In the genomic region with DNA sequence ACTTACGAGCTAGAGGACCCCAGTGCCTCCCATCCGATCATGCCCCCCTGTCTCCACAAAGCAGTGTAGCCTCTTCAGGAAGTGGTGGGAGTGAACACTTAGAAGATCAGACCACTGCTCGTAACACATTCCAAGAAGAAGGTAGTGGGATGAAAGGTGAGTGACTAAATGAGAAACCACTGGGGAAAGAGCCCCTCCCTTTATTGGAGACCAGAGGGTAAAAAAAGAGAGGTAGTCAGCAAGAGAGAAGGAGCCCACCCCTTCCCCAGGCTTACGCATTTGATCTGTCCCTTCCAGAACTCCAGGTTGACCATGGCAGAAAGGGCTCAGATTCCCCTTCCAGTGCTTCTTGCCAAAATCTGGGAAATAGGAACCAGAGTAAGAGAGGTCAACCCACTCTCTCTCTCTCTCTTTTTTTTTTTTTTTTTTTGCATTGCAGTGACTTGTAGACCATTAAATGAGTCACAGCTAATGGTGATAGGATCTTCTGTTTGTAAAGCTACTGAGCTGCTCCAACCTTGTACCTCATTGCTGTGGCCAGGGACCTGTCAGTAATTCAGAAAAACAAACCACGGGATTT, we compare ENCODE assay signal across 13 cellular contexts.
A peak's percentile ranks its signal among the peaks of the same experiment; 100 is the strongest.
DNase-seq lines count a peak whose midpoint lies in the region; ATAC-seq and TF ChIP-seq lines count a peak whose summit lies in the region.
"Had no signal": no experiment of that assay in that cellular context is flagged by ENCODE, and none has a peak within 500 bp of the region (broad histone marks: within the 10 kb centered on the region; RNA-seq: fewer than 3 reads in every experiment).

No MANE protein-coding gene starts in this region.

- H3K4me1 ChIP-seq in foreskin keratinocyte: peaks cover 10% of the 10 kb centered on the region
- peaks cover 11% of the 10 kb centered on the region for H3K4me1 ChIP-seq in CD4-positive, alpha-beta memory T cell (ENCODE audit: insufficient read depth, low read length)
- H3K4me1 ChIP-seq: Caco-2, right lobe of liver had no signal

- CTCF ChIA-PET in CD4-positive, alpha-beta memory T cell (lab: Charles Lee; ENCODE audit: partially characterized antibody): no interaction called here

- no peaks in the 10 kb centered on the region for H3K9me3 ChIP-seq in CD4-positive, alpha-beta memory T cell (ENCODE audit: control insufficient read depth in 1 of 2, low read length in 2 of 2)
- H3K9me3 ChIP-seq: Caco-2, right lobe of liver had no signal

- peaks cover 35% of the 10 kb centered on the region for H3K27me3 Mint-ChIP-seq in activated T-helper 1 cell treated with anti-CD3 and anti-CD28 coated beads, Interleukin-12 subunit alpha, Interleukin-12 subunit beta, Interleukin-2, Interleukin-4 antibody, amounts not matched to agents 30 ng/mL and 10 ng/mL and 1 ng/mL, durations not matched to agents 14 hours and 24 hours and 36 hours (ENCODE audit: insufficient read depth)
- H3K27me3 Mint-ChIP-seq in CD4-positive, alpha-beta memory T cell: no peaks in the 10 kb centered on the region
- H3K27me3 Mint-ChIP-seq: T-cell had no signal

- no peak for TF ChIP-seq CTCF in foreskin keratinocyte (conservative IDR thresholded peaks at IDR 0.05)

- in situ Hi-C loops in ACHN (cut with HindIII; ENCODE audit: low pct_ligation_motif_present, low pct_unique_long_range_greater_than_20kb, low sequenced_read_pairs): no loop called here

- POLR2A ChIA-PET in CD4-positive, alpha-beta memory T cell (lab: Charles Lee; ENCODE audit: partially characterized antibody): no interaction called here

- H3K4me1 Mint-ChIP-seq in activated T-helper 1 cell treated with anti-CD3 and anti-CD28 coated beads, Interleukin-12 subunit alpha, Interleukin-12 subunit beta, Interleukin-2, Interleukin-4 antibody, amounts not matched to agents 30 ng/mL and 10 ng/mL and 1 ng/mL, durations not matched to agents 14 hours and 24 hours and 36 hours (ENCODE audit: low read depth): peaks cover 46% of the 10 kb centered on the region
- peaks cover 4 to 26% (median 20%) of the 10 kb centered on the region in 4 donors for H3K4me1 Mint-ChIP-seq in CD4-positive, alpha-beta memory T cell

- peak overlapping the region; percentile 37 for H3K27ac Mint-ChIP-seq in activated T-helper 1 cell treated with anti-CD3 and anti-CD28 coated beads, Interleukin-12 subunit alpha, Interleukin-12 subunit beta, Interleukin-2, Interleukin-4 antibody, amounts not matched to agents 30 ng/mL and 10 ng/mL and 1 ng/mL, durations not matched to agents 14 hours and 24 hours and 36 hours
- no peak overlapping the region for H3K27ac Mint-ChIP-seq in CD4-positive, alpha-beta memory T cell
- H3K27ac Mint-ChIP-seq: T-cell had no signal

- H3K27ac ChIP-seq in foreskin keratinocyte: no peak overlapping the region
- no peak overlapping the region for H3K27ac ChIP-seq in CD4-positive, alpha-beta memory T cell (ENCODE audit: low read depth, low read length)
- H3K27ac ChIP-seq: right lobe of liver had no signal

- no peaks in the 10 kb centered on the region for H3K36me3 Mint-ChIP-seq in activated T-helper 1 cell treated with anti-CD3 and anti-CD28 coated beads, Interleukin-12 subunit alpha, Interleukin-12 subunit beta, Interleukin-2, Interleukin-4 antibody, amounts not matched to agents 30 ng/mL and 10 ng/mL and 1 ng/mL, durations not matched to agents 14 hours and 24 hours and 36 hours (ENCODE audit: low read depth)
- H3K36me3 Mint-ChIP-seq in CD4-positive, alpha-beta memory T cell: no peaks in the 10 kb centered on the region
- H3K36me3 Mint-ChIP-seq: T-cell had no signal

- intact Hi-C loops in activated T-helper 1 cell treated with anti-CD3 and anti-CD28 coated beads, Interleukin-12 subunit alpha, Interleukin-12 subunit beta, Interleukin-2, Interleukin-4 antibody, amounts not matched to agents 30 ng/mL and 10 ng/mL and 1 ng/mL, durations not matched to agents 14 hours and 24 hours and 36 hours (cut with micrococcal nuclease): loop anchor here (1.0 kb wide), 1 partner anchor 36 kb away; no protein-coding TSS in a partner anchor
- intact Hi-C loops in CD4-positive, alpha-beta memory T cell (cut with micrococcal nuclease): no loop called here

- H3K4me3 Mint-ChIP-seq in activated T-helper 1 cell treated with anti-CD3 and anti-CD28 coated beads, Interleukin-12 subunit alpha, Interleukin-12 subunit beta, Interleukin-2, Interleukin-4 antibody, amounts not matched to agents 30 ng/mL and 10 ng/mL and 1 ng/mL, durations not matched to agents 14 hours and 24 hours and 36 hours: no peak overlapping the region
- H3K4me3 Mint-ChIP-seq in CD4-positive, alpha-beta memory T cell: no peak overlapping the region

- peak; percentile 82 for ATAC-seq in foreskin keratinocyte
- no peak for ATAC-seq in HG03565 (IDR thresholded peaks at IDR 0.05; ENCODE audit: unreplicated experiment)
- ATAC-seq in GM21367 (IDR thresholded peaks at IDR 0.05; ENCODE audit: unreplicated experiment): no peak
- no peak for ATAC-seq in GM21619 (IDR thresholded peaks at IDR 0.05; ENCODE audit: unreplicated experiment)

- no peak overlapping the region for H3K4me3 ChIP-seq in CD4-positive, alpha-beta memory T cell (ENCODE audit: low read length in 2 of 2)
- H3K4me3 ChIP-seq: right lobe of liver had no signal

- H3K27me3 ChIP-seq in foreskin keratinocyte: no peaks in the 10 kb centered on the region
- H3K27me3 ChIP-seq in CD4-positive, alpha-beta memory T cell (ENCODE audit: insufficient read depth, low read length): no peaks in the 10 kb centered on the region
- H3K27me3 ChIP-seq: right lobe of liver had no signal

- no peaks in the 10 kb centered on the region for H3K9me3 Mint-ChIP-seq in activated T-helper 1 cell treated with anti-CD3 and anti-CD28 coated beads, Interleukin-12 subunit alpha, Interleukin-12 subunit beta, Interleukin-2, Interleukin-4 antibody, amounts not matched to agents 30 ng/mL and 10 ng/mL and 1 ng/mL, durations not matched to agents 14 hours and 24 hours and 36 hours
- H3K9me3 Mint-ChIP-seq in CD4-positive, alpha-beta memory T cell: no peaks in the 10 kb centered on the region
- H3K9me3 Mint-ChIP-seq: T-cell had no signal

- DNase-seq in ACHN: peak; percentile 33
- DNase-seq in H4 (ENCODE audit: low spot score): peak; percentile 65
- no peak for DNase-seq in activated T-helper 1 cell treated with anti-CD3 and anti-CD28 coated beads, Interleukin-12 subunit alpha, Interleukin-12 subunit beta, Interleukin-2, Interleukin-4 antibody, amounts not matched to agents 30 ng/mL and 10 ng/mL and 1 ng/mL, durations not matched to agents 14 hours and 24 hours and 36 hours (ENCODE audit: low spot score)
- DNase-seq in foreskin keratinocyte: peak; percentile 34 to 67
- no peak for DNase-seq in CD4-positive, alpha-beta memory T cell
- DNase-seq: activated gamma-delta T cell treated with Interleukin-2 at 50 U/mL for 16 hours, Caco-2, NCI-H446, right lobe of liver, T-cell had no signal

- H3K36me3 ChIP-seq in CD4-positive, alpha-beta memory T cell (ENCODE audit: insufficient read depth, low read length): no peaks in the 10 kb centered on the region

Comparison
In these comparisons a context has a peak if more than half of its experiments do, and no peak if none do; other contexts are left out.
1. DNase-seq: peak in ACHN (single experiment), H4 (single experiment) and foreskin keratinocyte (2 of 2); none in activated T-helper 1 cell treated with anti-CD3 and anti-CD28 coated beads, Interleukin-12 subunit alpha, Interleukin-12 subunit beta, Interleukin-2, Interleukin-4 antibody, amounts not matched to agents 30 ng/mL and 10 ng/mL and 1 ng/mL, durations not matched to agents 14 hours and 24 hours and 36 hours (single experiment) and CD4-positive, alpha-beta memory T cell (0 of 5).